Comparison of ENCODE assay signal across 11 cellular contexts in the genomic region with DNA sequence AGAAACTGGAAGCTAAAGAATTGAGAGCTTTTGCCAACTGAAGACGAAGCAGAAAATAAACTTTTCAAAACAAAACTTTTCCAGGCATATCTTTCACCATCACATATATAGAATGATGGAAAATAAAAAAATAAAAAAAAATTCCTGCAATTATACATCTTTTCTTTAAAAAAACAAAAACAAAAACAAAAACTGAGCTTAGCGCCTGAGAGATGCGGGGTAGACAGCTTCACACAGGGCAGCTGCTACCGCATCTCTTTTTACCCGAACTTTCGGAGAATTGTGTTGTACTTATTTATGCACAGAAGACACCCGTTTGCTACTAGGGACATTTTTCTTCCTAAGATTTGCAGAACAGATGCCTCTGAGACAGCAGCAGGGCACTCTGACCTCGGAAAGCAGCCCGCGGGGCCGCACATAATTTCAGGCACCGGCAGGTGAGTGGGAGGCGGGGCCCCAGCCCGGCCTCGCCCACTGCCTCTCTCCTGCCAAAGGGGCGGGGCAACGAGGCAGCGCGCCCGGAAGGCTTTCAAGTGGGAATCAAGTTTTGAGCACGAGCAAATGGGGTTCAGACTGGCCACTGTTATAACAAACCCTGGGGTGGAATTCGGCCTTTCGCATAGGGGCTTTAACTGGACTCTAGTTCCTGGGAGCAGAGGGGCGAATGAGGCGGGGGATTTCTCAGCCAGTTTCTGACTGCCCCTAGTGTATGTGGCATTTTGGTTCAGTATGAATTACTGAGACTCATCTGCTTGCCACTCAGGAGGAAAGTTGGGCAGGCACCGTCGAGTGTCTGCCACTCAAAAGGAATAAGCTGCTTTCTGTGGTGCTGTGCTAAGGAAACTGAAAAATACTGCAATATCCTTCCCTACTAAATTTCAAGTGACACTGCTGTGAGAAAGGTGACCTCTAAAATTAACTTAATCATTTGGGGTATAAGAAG. TPM values are rescaled to one million over a fixed set of nuclear protein-coding genes. Genes with fewer than 3 reads are reported as not detected.
DNase-seq lines count a peak whose midpoint lies in the region; ATAC-seq and TF ChIP-seq lines count a peak whose summit lies in the region.
"Had no signal": no experiment of that assay in that cellular context is flagged by ENCODE, and none has a peak within 500 bp of the region (broad histone marks: within the 10 kb centered on the region; RNA-seq: fewer than 3 reads in every experiment).

No MANE protein-coding gene starts in this region.

- H3K4me3 ChIP-seq in iPS-20b (ENCODE audit: low read length) = peak overlapping the region; percentile 70
- peak overlapping the region; percentile 13 for H3K4me3 ChIP-seq in suprapubic skin
- H3K4me3 ChIP-seq: GM12878, HAP-1 had no signal

- H3K27ac Mint-ChIP-seq in activated CD4-positive, alpha-beta T cell treated with anti-CD3 and anti-CD28 coated beads, Interleukin-2, amount 10 ng/mL, durations not matched to agents 24 days and 14 days = peak overlapping the region; percentile 38
- H3K27ac Mint-ChIP-seq in activated CD4-positive, alpha-beta T cell treated with anti-CD3 and anti-CD28 coated beads for 36 hours = no peak overlapping the region
- peak overlapping the region; percentile 83 for H3K27ac Mint-ChIP-seq in activated T-helper 17 cell treated with anti-CD3 and anti-CD28 coated beads, Interleukin-2, amount 50 U/mL, for 72 hours
- no peak overlapping the region for H3K27ac Mint-ChIP-seq in effector memory CD8-positive, alpha-beta T cell

- H3K4me1 Mint-ChIP-seq in activated CD4-positive, alpha-beta T cell treated with anti-CD3 and anti-CD28 coated beads, Interleukin-2, amount 10 ng/mL, durations not matched to agents 24 days and 14 days = peaks cover 28% of the 10 kb centered on the region
- H3K4me1 Mint-ChIP-seq in activated CD4-positive, alpha-beta T cell treated with anti-CD3 and anti-CD28 coated beads for 36 hours = peaks cover 25% of the 10 kb centered on the region
- peaks cover 14% of the 10 kb centered on the region for H3K4me1 Mint-ChIP-seq in activated T-helper 17 cell treated with anti-CD3 and anti-CD28 coated beads, Interleukin-2, amount 50 U/mL, for 72 hours
- H3K4me1 Mint-ChIP-seq in effector memory CD8-positive, alpha-beta T cell (ENCODE audit: low read depth in 2 of 2) = peaks cover 0 to 6% of the 10 kb centered on the region in 2 donors

- TF ChIP-seq CTCF in suprapubic skin (IDR thresholded peaks at IDR 0.05) = no peak

- peaks cover 7% of the 10 kb centered on the region; the same call in 1 of the 2 replicates for H3K27me3 ChIP-seq in iPS-20b (ENCODE audit: insufficient read depth, low read length)
- H3K27me3 ChIP-seq in suprapubic skin = no peaks in the 10 kb centered on the region

- no peak for ATAC-seq in activated CD4-positive, alpha-beta T cell treated with anti-CD3 and anti-CD28 coated beads for 36 hours
- ATAC-seq in activated T-helper 17 cell treated with anti-CD3 and anti-CD28 coated beads, Interleukin-2, amount 50 U/mL, for 72 hours (replicated peaks) = no peak
- ATAC-seq in effector memory CD8-positive, alpha-beta T cell (replicated peaks) = no peak
- ATAC-seq: GM12878; naive thymus-derived CD4-positive, alpha-beta T cell had no signal

- H3K27me3 Mint-ChIP-seq in activated CD4-positive, alpha-beta T cell treated with anti-CD3 and anti-CD28 coated beads, Interleukin-2, amount 10 ng/mL, durations not matched to agents 24 days and 14 days = no peaks in the 10 kb centered on the region
- no peaks in the 10 kb centered on the region for H3K27me3 Mint-ChIP-seq in activated CD4-positive, alpha-beta T cell treated with anti-CD3 and anti-CD28 coated beads for 36 hours
- H3K27me3 Mint-ChIP-seq in activated T-helper 17 cell treated with anti-CD3 and anti-CD28 coated beads, Interleukin-2, amount 50 U/mL, for 72 hours = no peaks in the 10 kb centered on the region
- H3K27me3 Mint-ChIP-seq in effector memory CD8-positive, alpha-beta T cell = no peaks in the 10 kb centered on the region
- H3K27me3 Mint-ChIP-seq: naive thymus-derived CD4-positive, alpha-beta T cell had no signal

- H3K4me1 ChIP-seq in iPS-20b (ENCODE audit: insufficient read depth, low read length) (0 out of 2 replicates have a peak, but pooled peaks cover 3% of the 10 kb centered on the region), suprapubic skin (peaks cover 4% of the 10 kb centered on the region)
- H3K4me1 ChIP-seq: HAP-1 had no signal

- WGBS in suprapubic skin = 44% methylated on average over 27 of the region's 27 CpGs

- H3K9me3 ChIP-seq in iPS-20b (ENCODE audit: insufficient read depth, low read depth, low read length) (no peaks in the 10 kb centered on the region), suprapubic skin (no peaks in the 10 kb centered on the region)
- H3K9me3 ChIP-seq: HAP-1 had no signal

- no peaks in the 10 kb centered on the region for H3K9me3 Mint-ChIP-seq in activated CD4-positive, alpha-beta T cell treated with anti-CD3 and anti-CD28 coated beads, Interleukin-2, amount 10 ng/mL, durations not matched to agents 24 days and 14 days
- no peaks in the 10 kb centered on the region for H3K9me3 Mint-ChIP-seq in activated CD4-positive, alpha-beta T cell treated with anti-CD3 and anti-CD28 coated beads for 36 hours (ENCODE audit: low read depth)
- no peaks in the 10 kb centered on the region for H3K9me3 Mint-ChIP-seq in activated T-helper 17 cell treated with anti-CD3 and anti-CD28 coated beads, Interleukin-2, amount 50 U/mL, for 72 hours
- H3K9me3 Mint-ChIP-seq in effector memory CD8-positive, alpha-beta T cell = no peaks in the 10 kb centered on the region
- H3K9me3 Mint-ChIP-seq: naive thymus-derived CD4-positive, alpha-beta T cell had no signal

- CTCF ChIA-PET in activated CD4-positive, alpha-beta T cell treated with anti-CD3 and anti-CD28 coated beads for 36 hours (lab: Charles Lee) = interaction anchor here (0.6 to 2.1 kb wide), 6 partner anchors 11 to 154 kb away, joined by 3 to 7 read pairs (median 3); no protein-coding TSS in a partner anchor

- peaks cover 49% of the 10 kb centered on the region for H3K36me3 Mint-ChIP-seq in activated CD4-positive, alpha-beta T cell treated with anti-CD3 and anti-CD28 coated beads, Interleukin-2, amount 10 ng/mL, durations not matched to agents 24 days and 14 days (ENCODE audit: low read depth)
- peaks cover 21% of the 10 kb centered on the region for H3K36me3 Mint-ChIP-seq in activated CD4-positive, alpha-beta T cell treated with anti-CD3 and anti-CD28 coated beads for 36 hours (ENCODE audit: low read depth)
- H3K36me3 Mint-ChIP-seq in activated T-helper 17 cell treated with anti-CD3 and anti-CD28 coated beads, Interleukin-2, amount 50 U/mL, for 72 hours (ENCODE audit: low read depth) = peaks cover 72% of the 10 kb centered on the region
- peaks cover 4% of the 10 kb centered on the region for H3K36me3 Mint-ChIP-seq in effector memory CD8-positive, alpha-beta T cell (ENCODE audit: insufficient read depth)

- peak overlapping the region; percentile 17; the same call in 1 of the 2 replicates for H3K9ac ChIP-seq in iPS-20b (ENCODE audit: low read depth, low read length)

- intact Hi-C loops in activated CD4-positive, alpha-beta T cell treated with anti-CD3 and anti-CD28 coated beads, Interleukin-2, amount 10 ng/mL, durations not matched to agents 24 days and 14 days (cut with micrococcal nuclease) = no loop called here
- intact Hi-C loops in activated CD4-positive, alpha-beta T cell treated with anti-CD3 and anti-CD28 coated beads for 36 hours (cut with DNase I, micrococcal nuclease) = no loop called here

- no peak for TF ChIP-seq POLR2A in suprapubic skin (IDR thresholded peaks at IDR 0.05)

- H3K36me3 ChIP-seq in iPS-20b (ENCODE audit: insufficient read depth, low read depth, low read length) (no peaks in the 10 kb centered on the region), suprapubic skin (no peaks in the 10 kb centered on the region)
- H3K36me3 ChIP-seq: HAP-1 had no signal

- no peak overlapping the region for H3K4me3 Mint-ChIP-seq in activated CD4-positive, alpha-beta T cell treated with anti-CD3 and anti-CD28 coated beads, Interleukin-2, amount 10 ng/mL, durations not matched to agents 24 days and 14 days
- H3K4me3 Mint-ChIP-seq in activated CD4-positive, alpha-beta T cell treated with anti-CD3 and anti-CD28 coated beads for 36 hours = no peak overlapping the region
- H3K4me3 Mint-ChIP-seq in activated T-helper 17 cell treated with anti-CD3 and anti-CD28 coated beads, Interleukin-2, amount 50 U/mL, for 72 hours = no peak overlapping the region
- no peak overlapping the region for H3K4me3 Mint-ChIP-seq in effector memory CD8-positive, alpha-beta T cell
- H3K4me3 Mint-ChIP-seq: naive thymus-derived CD4-positive, alpha-beta T cell had no signal

- POLR2A ChIA-PET in activated CD4-positive, alpha-beta T cell treated with anti-CD3 and anti-CD28 coated beads for 36 hours (lab: Charles Lee) = no interaction called here

- DNase-seq in activated CD4-positive, alpha-beta T cell treated with anti-CD3 and anti-CD28 coated beads, Interleukin-2, amount 10 ng/mL, durations not matched to agents 24 days and 14 days = no peak
- DNase-seq in activated CD4-positive, alpha-beta T cell treated with anti-CD3 and anti-CD28 coated beads for 36 hours = no peak
- no peak for DNase-seq in suprapubic skin (ENCODE audit: low spot score in 2 of 2)
- DNase-seq in NCI-H446 (lab: John Stamatoyannopoulos, UW) = no peak
- no peak for DNase-seq in effector memory CD8-positive, alpha-beta T cell
- no peak for DNase-seq in NCI-H526 treated with DMSO at 0.1 percent for 48 hours (lab: John Stamatoyannopoulos, UW)
- DNase-seq: naive thymus-derived CD4-positive, alpha-beta T cell had no signal

- H3K27ac ChIP-seq in iPS-20b (ENCODE audit: low read length) = no peak overlapping the region
- no peak overlapping the region for H3K27ac ChIP-seq in suprapubic skin

- no peak for TF ChIP-seq EP300 in suprapubic skin (IDR thresholded peaks at IDR 0.05)

RNA-seq across cellular contexts. Expression of gene FAM133B, which starts 18.5 kb away (rescaled TPM):
- total RNA-seq in activated CD4-positive, alpha-beta T cell treated with anti-CD3 and anti-CD28 coated beads, Interleukin-2, amount 10 ng/mL, durations not matched to agents 24 days and 14 days = 35.5 and 39.8 TPM in 2 replicates
- 10 to 100 TPM; 26.1 to 27.6 TPM for total RNA-seq in activated CD4-positive, alpha-beta T cell treated with anti-CD3 and anti-CD28 coated beads for 36 hours
- 10 to 100 TPM; 27.9 to 31.4 TPM for total RNA-seq in activated T-helper 17 cell treated with anti-CD3 and anti-CD28 coated beads, Interleukin-2, amount 50 U/mL, for 72 hours
- 10 to 100 TPM; 13.6 to 34.5 (median 19.5) TPM for total RNA-seq in suprapubic skin

Comparison
In these comparisons a context has a peak if more than half of its experiments do, and no peak if none do; other contexts are left out.
1. H3K27ac Mint-ChIP-seq: peak in activated CD4-positive, alpha-beta T cell treated with anti-CD3 and anti-CD28 coated beads, Interleukin-2, amount 10 ng/mL, durations not matched to agents 24 days and 14 days (single experiment) and activated T-helper 17 cell treated with anti-CD3 and anti-CD28 coated beads, Interleukin-2, amount 50 U/mL, for 72 hours (single experiment); none in activated CD4-positive, alpha-beta T cell treated with anti-CD3 and anti-CD28 coated beads for 36 hours (single experiment) and effector memory CD8-positive, alpha-beta T cell (0 of 2).